Comparison of ENCODE assay signal across 19 cellular contexts in the genomic region with DNA sequence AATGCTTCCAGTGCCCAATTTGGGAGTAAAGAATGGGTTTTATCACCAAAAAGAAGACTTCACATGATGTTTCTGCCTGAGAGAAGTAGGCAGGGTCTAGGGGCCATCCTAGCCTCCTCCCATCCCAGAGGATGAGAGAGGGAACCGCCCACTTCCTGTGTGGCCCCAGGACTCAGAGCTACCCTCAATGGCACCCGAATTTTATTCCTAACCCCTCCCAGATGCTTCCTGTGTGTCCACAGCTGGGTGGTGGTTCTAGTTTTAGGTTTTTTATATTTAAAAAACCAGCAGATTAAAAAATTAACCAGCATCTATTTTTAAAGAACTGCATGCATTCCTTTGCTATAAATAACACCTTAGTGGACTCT.
DNase-seq lines count a peak whose midpoint lies in the region; ATAC-seq and TF ChIP-seq lines count a peak whose summit lies in the region.
"Had no signal": no experiment of that assay in that cellular context is flagged by ENCODE, and none has a peak within 500 bp of the region (broad histone marks: within the 10 kb centered on the region; RNA-seq: fewer than 3 reads in every experiment).

No MANE protein-coding gene starts in this region.

- H3K36me3 ChIP-seq in BLaER1 (no peaks in the 10 kb centered on the region), MM.1S (replicated peaks; ENCODE audit: insufficient read depth, low read length) (no peaks in the 10 kb centered on the region)

- peak overlapping the region; percentile 18; the same call in 1 of the 2 replicates for H2AFZ ChIP-seq in MM.1S (ENCODE audit: low read length)
- H2AFZ ChIP-seq: GM23248 had no signal

- peak overlapping the region; percentile 53; the same call in 1 of the 2 replicates for H3K9ac ChIP-seq in BLaER1
- H3K9ac ChIP-seq in MM.1S (ENCODE audit: low read length) = peak overlapping the region; percentile 66
- H3K9ac ChIP-seq: GM23248 had no signal

- H3K4me2 ChIP-seq in BLaER1 = peak overlapping the region; percentile 90
- H3K4me2 ChIP-seq in MM.1S (ENCODE audit: low read depth, low read length) = peak overlapping the region; percentile 84

- no peaks in the 10 kb centered on the region; the same call in 1 of the 2 replicates for H3K27me3 Mint-ChIP-seq in WTC11 (ENCODE audit: low read depth)
- H3K27me3 Mint-ChIP-seq: B cell had no signal

- H4K20me1 ChIP-seq in BLaER1 = no peaks in the 10 kb centered on the region
- H4K20me1 ChIP-seq in MM.1S (ENCODE audit: insufficient read depth, low read length) = no peaks in the 10 kb centered on the region

- H3K27ac ChIP-seq in BLaER1 (peak overlapping the region; percentile 66), MM.1S (ENCODE audit: low read length) (peak overlapping the region; percentile 93)
- H3K27ac ChIP-seq: C4-2B, GM23248 had no signal

- H3K79me2 ChIP-seq in MM.1S (ENCODE audit: low read length) = no peaks in the 10 kb centered on the region

- POLR2A ChIA-PET in WTC11 (lab: Charles Lee) = no interaction called here

- peaks cover 44% of the 10 kb centered on the region for H3K4me1 Mint-ChIP-seq in WTC11
- H3K4me1 Mint-ChIP-seq: B cell had no signal

- H3K36me3 Mint-ChIP-seq in WTC11 = peaks cover 14% of the 10 kb centered on the region; the same call in 1 of the 2 replicates
- H3K36me3 Mint-ChIP-seq: CD4-positive, alpha-beta memory T cell had no signal

- DNase-seq in Daoy (ENCODE audit: low read depth) (peak; percentile 49), MM.1S (peak; percentile 61), WTC11 (ENCODE audit: low spot score) (no peak), SIG-M5 treated with dmso at 0.1 percent for 504 hours (lab: John Stamatoyannopoulos, UW; ENCODE audit: unreplicated experiment) (no peak), germinal center (ENCODE audit: low spot score) (no peak)
- DNase-seq: 8988T; CD4-positive, alpha-beta memory T cell; DMS153; DMS79; GF-D8; GM23248; H9; KG1 had no signal

- H3K27me3 ChIP-seq in BLaER1 (no peaks in the 10 kb centered on the region), MM.1S (replicated peaks; ENCODE audit: insufficient read depth, low read length) (no peaks in the 10 kb centered on the region)

- peaks cover 13% of the 10 kb centered on the region for H3K9me3 Mint-ChIP-seq in WTC11
- H3K9me3 Mint-ChIP-seq: CD4-positive, alpha-beta memory T cell; H9 had no signal

- TF ChIP-seq CTCF in MM.1S (IDR thresholded peaks at IDR 0.05; ENCODE audit: low read length) = no peak
- no peak for TF ChIP-seq CTCF in WTC11 (IDR thresholded peaks at IDR 0.05)

- CTCF ChIA-PET in WTC11 (lab: Charles Lee) = no interaction called here

- H3K9me3 ChIP-seq in BLaER1 (no peaks in the 10 kb centered on the region), MM.1S (replicated peaks; ENCODE audit: insufficient read depth, low read length) (no peaks in the 10 kb centered on the region)

- H3F3A ChIP-seq in MM.1S (ENCODE audit: insufficient read depth, low read length) = peaks cover 28% of the 10 kb centered on the region

- H3K27ac Mint-ChIP-seq in WTC11 = no peak overlapping the region
- H3K27ac Mint-ChIP-seq: B cell; CD4-positive, alpha-beta memory T cell had no signal

- H3K4me1 ChIP-seq in BLaER1 (peaks cover 72% of the 10 kb centered on the region), MM.1S (ENCODE audit: low read length) (peaks cover 34% of the 10 kb centered on the region)

- H3K4me3 ChIP-seq in BLaER1 (peak overlapping the region; percentile 22), MM.1S (ENCODE audit: low read length) (peak overlapping the region; percentile 24)
- H3K4me3 ChIP-seq: GM12878, GM23248 had no signal

- H3K4me3 Mint-ChIP-seq in WTC11 = no peak overlapping the region
- H3K4me3 Mint-ChIP-seq: B cell; CD4-positive, alpha-beta memory T cell; H9 had no signal

- H3K9me2 ChIP-seq in MM.1S (replicated peaks; ENCODE audit: insufficient read depth, low read length) = no peaks in the 10 kb centered on the region

- ATAC-seq in WTC11 (peak; percentile 69), HG02884 (IDR thresholded peaks at IDR 0.05; ENCODE audit: unreplicated experiment) (no peak), GM18870 (IDR thresholded peaks at IDR 0.05; ENCODE audit: unreplicated experiment) (no peak)
- ATAC-seq: GM12878 had no signal

TF ChIP-seq in WTC11, 78 proteins besides CTCF, POLR2A, EP300 and RAD21:
- TF ChIP-seq ATF6 (CRISPR knock-in tag; IDR thresholded peaks at IDR 0.05) (no peak), ETV6 (CRISPR knock-in tag; IDR thresholded peaks at IDR 0.05) (no peak), RORB (CRISPR knock-in tag; IDR thresholded peaks at IDR 0.05) (no peak)
- TF ChIP-seq, protein P1, sequence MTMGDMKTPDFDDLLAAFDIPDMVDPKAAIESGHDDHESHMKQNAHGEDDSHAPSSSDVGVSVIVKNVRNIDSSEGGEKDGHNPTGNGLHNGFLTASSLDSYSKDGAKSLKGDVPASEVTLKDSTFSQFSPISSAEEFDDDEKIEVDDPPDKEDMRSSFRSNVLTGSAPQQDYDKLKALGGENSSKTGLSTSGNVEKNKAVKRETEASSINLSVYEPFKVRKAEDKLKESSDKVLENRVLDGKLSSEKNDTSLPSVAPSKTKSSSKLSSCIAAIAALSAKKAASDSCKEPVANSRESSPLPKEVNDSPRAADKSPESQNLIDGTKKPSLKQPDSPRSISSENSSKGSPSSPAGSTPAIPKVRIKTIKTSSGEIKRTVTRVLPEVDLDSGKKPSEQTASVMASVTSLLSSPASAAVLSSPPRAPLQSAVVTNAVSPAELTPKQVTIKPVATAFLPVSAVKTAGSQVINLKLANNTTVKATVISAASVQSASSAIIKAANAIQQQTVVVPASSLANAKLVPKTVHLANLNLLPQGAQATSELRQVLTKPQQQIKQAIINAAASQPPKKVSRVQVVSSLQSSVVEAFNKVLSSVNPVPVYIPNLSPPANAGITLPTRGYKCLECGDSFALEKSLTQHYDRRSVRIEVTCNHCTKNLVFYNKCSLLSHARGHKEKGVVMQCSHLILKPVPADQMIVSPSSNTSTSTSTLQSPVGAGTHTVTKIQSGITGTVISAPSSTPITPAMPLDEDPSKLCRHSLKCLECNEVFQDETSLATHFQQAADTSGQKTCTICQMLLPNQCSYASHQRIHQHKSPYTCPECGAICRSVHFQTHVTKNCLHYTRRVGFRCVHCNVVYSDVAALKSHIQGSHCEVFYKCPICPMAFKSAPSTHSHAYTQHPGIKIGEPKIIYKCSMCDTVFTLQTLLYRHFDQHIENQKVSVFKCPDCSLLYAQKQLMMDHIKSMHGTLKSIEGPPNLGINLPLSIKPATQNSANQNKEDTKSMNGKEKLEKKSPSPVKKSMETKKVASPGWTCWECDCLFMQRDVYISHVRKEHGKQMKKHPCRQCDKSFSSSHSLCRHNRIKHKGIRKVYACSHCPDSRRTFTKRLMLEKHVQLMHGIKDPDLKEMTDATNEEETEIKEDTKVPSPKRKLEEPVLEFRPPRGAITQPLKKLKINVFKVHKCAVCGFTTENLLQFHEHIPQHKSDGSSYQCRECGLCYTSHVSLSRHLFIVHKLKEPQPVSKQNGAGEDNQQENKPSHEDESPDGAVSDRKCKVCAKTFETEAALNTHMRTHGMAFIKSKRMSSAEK (CRISPR knock-in tag; IDR thresholded peaks at IDR 0.05; ENCODE audit: borderline replicate concordance) = no peak

Comparison
In these comparisons a context has a peak if more than half of its experiments do, and no peak if none do; other contexts are left out.
1. DNase-seq: peak in Daoy (single experiment) and MM.1S (single experiment); none in WTC11 (single experiment), SIG-M5 treated with dmso at 0.1 percent for 504 hours (single experiment) and germinal center (single experiment).